Comparison of ENCODE assay signal across 9 cellular contexts in the genomic region with DNA sequence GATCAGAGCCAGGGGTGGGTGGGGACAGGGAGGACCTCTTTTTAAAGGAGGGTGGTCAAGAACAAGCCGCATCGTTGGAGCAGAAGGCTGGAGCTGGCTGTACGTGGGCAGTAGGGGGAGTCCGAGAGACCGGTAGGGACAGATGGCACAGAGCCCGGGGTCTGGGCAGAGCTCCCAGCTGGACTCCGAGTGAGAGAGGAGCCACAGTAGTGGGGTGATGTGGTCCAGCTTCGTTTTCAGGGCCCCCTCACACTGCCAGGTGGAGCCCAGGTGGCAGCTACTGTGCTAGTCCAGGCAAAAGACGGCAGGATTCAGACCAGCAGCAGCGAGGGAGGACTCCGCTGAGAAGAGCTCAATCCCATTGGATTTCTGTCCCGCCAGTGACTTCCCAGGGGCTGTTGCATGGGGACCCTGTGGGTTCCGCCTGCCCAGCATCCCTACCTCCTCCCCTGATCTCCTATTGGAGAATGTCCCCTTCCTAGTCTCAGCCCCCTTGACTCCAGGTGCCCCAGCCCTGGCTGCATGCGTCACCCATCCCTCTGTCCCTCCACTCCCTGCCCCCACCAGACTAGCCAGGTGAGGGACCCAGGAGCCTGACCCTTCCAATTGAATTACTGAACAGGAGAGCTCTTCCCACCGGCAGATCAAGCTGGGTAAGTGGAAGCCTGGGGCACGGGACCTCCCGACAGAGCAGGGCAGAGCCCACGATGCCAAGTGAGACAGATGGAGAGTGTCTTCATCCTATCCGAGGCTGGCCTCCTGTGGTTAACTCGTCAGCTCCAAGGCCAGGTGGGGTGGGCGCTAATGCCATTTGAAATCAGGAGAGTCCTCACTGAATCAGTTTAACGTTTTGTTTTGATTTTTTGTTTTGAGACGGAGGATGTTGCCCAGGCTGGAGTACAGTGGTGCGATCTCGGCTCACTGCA. TPM values are rescaled to one million over a fixed set of nuclear protein-coding genes. Genes with fewer than 3 reads are reported as not detected.
DNase-seq lines count a peak whose midpoint lies in the region; ATAC-seq and TF ChIP-seq lines count a peak whose summit lies in the region.
"Had no signal": no experiment of that assay in that cellular context is flagged by ENCODE, and none has a peak within 500 bp of the region (broad histone marks: within the 10 kb centered on the region; RNA-seq: fewer than 3 reads in every experiment).

No MANE protein-coding gene starts in this region.

- TF ChIP-seq CTCF in GM20000 (IDR thresholded peaks at IDR 0.05; ENCODE audit: extremely low read depth, missing control alignments) = peak; percentile 17
- no peak for TF ChIP-seq CTCF in omental fat pad (IDR thresholded peaks at IDR 0.05)

- DNase-seq in AG20443 (ENCODE audit: low spot score) = peak; percentile 69
- DNase-seq in GM20000 (ENCODE audit: low spot score) = peak; percentile 60
- DNase-seq in SK-N-DZ (ENCODE audit: low spot score) = peak; percentile 67
- DNase-seq in epidermal melanocyte (ENCODE audit: insufficient read length, low spot score) = peak; percentile 34
- no peak for DNase-seq in omental fat pad (ENCODE audit: low spot score)
- no peak for DNase-seq in NOMO-1 treated with DMSO at 0.1 percent for 48 hours (lab: John Stamatoyannopoulos, UW; ENCODE audit: unreplicated experiment)
- DNase-seq in stimulated activated CD4-positive, alpha-beta T cell treated with anti-CD3 and anti-CD28 coated beads, Interleukin-15, amount 100 ng/mL, for 24 hours = no peak

- ATAC-seq in omental fat pad (ENCODE audit: low FRiP score) = peak; percentile 42
- no peak for ATAC-seq in GM21515 (IDR thresholded peaks at IDR 0.05; ENCODE audit: unreplicated experiment)

RNA-seq across cellular contexts. Expression of a gene that starts 2.9 kb away (rescaled TPM):
- 10.6 and 14.9 TPM in 2 replicates for polyA plus RNA-seq in SK-N-DZ (2014; cell fraction: cytosol; rRNA removed)
- polyA plus RNA-seq in SK-N-DZ (2014; cell fraction: nucleus; rRNA removed) = 128 and 146 TPM in 2 replicates
- total RNA-seq in omental fat pad = 10 to 100 TPM; 16.6 to 72.2 (median 36.4) TPM

RNA-seq across cellular contexts. Expression of a gene that starts 11.6 kb away (rescaled TPM):
- polyA plus RNA-seq in SK-N-DZ (2014; cell fraction: cytosol; rRNA removed) = 135 and 149 TPM in 2 replicates
- 176 and 329 TPM in 2 replicates for polyA plus RNA-seq in SK-N-DZ (2014; cell fraction: nucleus; rRNA removed)
- total RNA-seq in omental fat pad = 100 to 1,000 TPM in 1 of 4 donors, 10 to 100 TPM in 3; 85.7 to 101 (median 90.7) TPM

RNA-seq across cellular contexts. Expression of a gene that starts 18.7 kb away (rescaled TPM):
- polyA plus RNA-seq in SK-N-DZ (2014; cell fraction: cytosol; rRNA removed) = not detected in 2 replicates
- 0.22 TPM in 1 of 2 replicates, not detected in the other for polyA plus RNA-seq in SK-N-DZ (2014; cell fraction: nucleus; rRNA removed)
- total RNA-seq in omental fat pad = 10 to 100 TPM in 1 of 4 donors, 1 to 10 TPM in 2, under 1 TPM in 1; 0.74 to 22.7 (median 3.6) TPM
- polyA plus RNA-seq: keratinocyte had no signal

RNA-seq across cellular contexts. Expression of a gene that starts 21.2 kb away (rescaled TPM):
- 5.3 and 8.1 TPM in 2 replicates for polyA plus RNA-seq in SK-N-DZ (2014; cell fraction: cytosol; rRNA removed)
- 24.6 and 28.8 TPM in 2 replicates for polyA plus RNA-seq in SK-N-DZ (2014; cell fraction: nucleus; rRNA removed)
- total RNA-seq in omental fat pad = 10 to 100 TPM in 3 of 4 donors, 1 to 10 TPM in 1; 7.8 to 33.0 (median 26.5) TPM

RNA-seq across cellular contexts. Expression of a gene that starts 37.2 kb away (rescaled TPM):
- polyA plus RNA-seq in SK-N-DZ (2014; cell fraction: cytosol; rRNA removed) = 45.6 and 63.6 TPM in 2 replicates
- 53.1 and 95.1 TPM in 2 replicates for polyA plus RNA-seq in SK-N-DZ (2014; cell fraction: nucleus; rRNA removed)
- total RNA-seq in omental fat pad = 1 to 10 TPM in 3 of 4 donors, under 1 TPM in 1; 0.37 to 2.8 (median 1.6) TPM

Comparison
In these comparisons a context has a peak if more than half of its experiments do, and no peak if none do; other contexts are left out.
1. DNase-seq: peak in AG20443 (single experiment), GM20000 (single experiment), SK-N-DZ (single experiment) and epidermal melanocyte (single experiment); none in omental fat pad (single experiment), NOMO-1 treated with DMSO at 0.1 percent for 48 hours (single experiment) and stimulated activated CD4-positive, alpha-beta T cell treated with anti-CD3 and anti-CD28 coated beads, Interleukin-15, amount 100 ng/mL, for 24 hours (single experiment).